ENCODE assay signal across 13 cellular contexts in genomic region chr5:52727001-52727400, GRCh38.
DNase-seq lines count a peak whose midpoint lies in the region; ATAC-seq and TF ChIP-seq lines count a peak whose summit lies in the region.
"Had no signal": no experiment of that assay in that cellular context is flagged by ENCODE, and none has a peak within 500 bp of the region (broad histone marks: within the 10 kb centered on the region; RNA-seq: fewer than 3 reads in every experiment).

No MANE protein-coding gene starts in this region.

- H4K20me1 ChIP-seq in smooth muscle cell (ENCODE audit: low read depth): no peaks in the 10 kb centered on the region

- H3K9me3 Mint-ChIP-seq in activated naive CD4-positive, alpha-beta T cell treated with anti-CD3 and anti-CD28 coated beads, Interleukin-2, amount 10 ng/mL, durations not matched to agents 7 days and 5 days: peaks cover 29% of the 10 kb centered on the region
- peaks cover 0 to 11% (median 7%) of the 10 kb centered on the region in 3 donors for H3K9me3 Mint-ChIP-seq in T-cell

- no peaks in the 10 kb centered on the region for H3K27me3 ChIP-seq in smooth muscle cell (ENCODE audit: low read depth)
- H3K27me3 ChIP-seq: neutrophil had no signal

- peak overlapping the region; percentile 85 for H3K27ac ChIP-seq in smooth muscle cell (ENCODE audit: low read depth)
- H3K27ac ChIP-seq: neutrophil had no signal

- peak overlapping the region; percentile 12 for H3K9ac ChIP-seq in smooth muscle cell (ENCODE audit: low read depth)

- peak overlapping the region; percentile 73 for H3K27ac Mint-ChIP-seq in activated naive CD4-positive, alpha-beta T cell treated with anti-CD3 and anti-CD28 coated beads, Interleukin-2, amount 10 ng/mL, durations not matched to agents 7 days and 5 days
- peak overlapping the region; percentile 89 to 96 for H3K27ac Mint-ChIP-seq in T-cell
- H3K27ac Mint-ChIP-seq: type B pancreatic cell had no signal

- no peak overlapping the region for H3K4me3 ChIP-seq in smooth muscle cell

- no peak overlapping the region for H3K4me3 Mint-ChIP-seq in activated naive CD4-positive, alpha-beta T cell treated with anti-CD3 and anti-CD28 coated beads, Interleukin-2, amount 10 ng/mL, durations not matched to agents 7 days and 5 days
- peak overlapping the region in 1 of 3 donors; percentile 44 for H3K4me3 Mint-ChIP-seq in T-cell
- H3K4me3 Mint-ChIP-seq: type B pancreatic cell had no signal

- no peak for TF ChIP-seq CTCF in smooth muscle cell (IDR thresholded peaks at IDR 0.05; ENCODE audit: borderline replicate concordance, insufficient read depth, poor library complexity, severe bottlenecking)

- no peaks in the 10 kb centered on the region for H3K79me2 ChIP-seq in smooth muscle cell (ENCODE audit: low read depth)

- POLR2A ChIA-PET in T-cell (lab: Charles Lee): interaction anchor here (0.6 to 1.6 kb wide), 3 partner anchors 69 to 904 kb away, joined by 3 to 5 read pairs (median 4); no protein-coding TSS in a partner anchor

- ATAC-seq in T-cell (replicated peaks in 1 of 4): no peak
- no peak for ATAC-seq in HG03025 (IDR thresholded peaks at IDR 0.05; ENCODE audit: low FRiP score, unreplicated experiment)
- ATAC-seq in GM19455 (IDR thresholded peaks at IDR 0.05; ENCODE audit: unreplicated experiment): no peak

- no peak for DNase-seq in activated naive CD4-positive, alpha-beta T cell treated with anti-CD3 and anti-CD28 coated beads, Interleukin-2, amount 10 ng/mL, durations not matched to agents 7 days and 5 days
- no peak for DNase-seq in activated naive CD4-positive, alpha-beta T cell treated with anti-CD3 and anti-CD28 coated beads, Interleukin-2, amount 50 U/mL, for 16 hours
- DNase-seq in T-cell (no peak), fibroblast of peridontal ligament (ENCODE audit: extremely low read depth) (peak; percentile 7), smooth muscle cell (lab: John Stamatoyannopoulos, UW; ENCODE audit: unreplicated experiment) (no peak)
- DNase-seq in stimulated activated CD4-positive, alpha-beta T cell treated with anti-CD3 and anti-CD28 coated beads, Interleukin-4, amount 100 ng/mL, for 1 hour: no peak
- DNase-seq: NCI-H1417 treated with DMSO at 0.1 percent for 48 hours, NCI-H524, RPMI8226 had no signal

- H3K36me3 ChIP-seq in smooth muscle cell (ENCODE audit: low read depth): no peaks in the 10 kb centered on the region
- H3K36me3 ChIP-seq: neutrophil had no signal

- no peaks in the 10 kb centered on the region for H3K27me3 Mint-ChIP-seq in activated naive CD4-positive, alpha-beta T cell treated with anti-CD3 and anti-CD28 coated beads, Interleukin-2, amount 10 ng/mL, durations not matched to agents 7 days and 5 days
- no peaks in the 10 kb centered on the region for H3K27me3 Mint-ChIP-seq in T-cell
- H3K27me3 Mint-ChIP-seq: type B pancreatic cell had no signal

- H3K4me1 Mint-ChIP-seq in activated naive CD4-positive, alpha-beta T cell treated with anti-CD3 and anti-CD28 coated beads, Interleukin-2, amount 10 ng/mL, durations not matched to agents 7 days and 5 days: peaks cover 69% of the 10 kb centered on the region
- H3K4me1 Mint-ChIP-seq in T-cell: peaks cover 67 to 75% (median 71%) of the 10 kb centered on the region in 3 donors

- peaks cover 28% of the 10 kb centered on the region for H3K36me3 Mint-ChIP-seq in activated naive CD4-positive, alpha-beta T cell treated with anti-CD3 and anti-CD28 coated beads, Interleukin-2, amount 10 ng/mL, durations not matched to agents 7 days and 5 days
- no peaks in the 10 kb centered on the region for H3K36me3 Mint-ChIP-seq in T-cell
- H3K36me3 Mint-ChIP-seq: type B pancreatic cell had no signal

- H3K4me2 ChIP-seq in smooth muscle cell: peak overlapping the region; percentile 69

- peaks cover 16% of the 10 kb centered on the region for H3F3A ChIP-seq in smooth muscle cell (ENCODE audit: low read depth)

- H3K9me3 ChIP-seq in smooth muscle cell (replicated peaks; ENCODE audit: low read depth): no peaks in the 10 kb centered on the region
- H3K9me3 ChIP-seq: neutrophil had no signal

- no peak overlapping the region for H2AFZ ChIP-seq in smooth muscle cell (ENCODE audit: low read depth)

- CTCF ChIA-PET in activated naive CD4-positive, alpha-beta T cell treated with anti-CD3 and anti-CD28 coated beads, Interleukin-2, amount 10 ng/mL, durations not matched to agents 7 days and 5 days (lab: Charles Lee): interaction anchor here (1.3 to 2.2 kb wide), 3 partner anchors 11 to 63 kb away, joined by 4 to 5 read pairs (median 5); no protein-coding TSS in a partner anchor
- CTCF ChIA-PET in T-cell (lab: Charles Lee): interaction anchor here (0.5 to 1.0 kb wide), 5 partner anchors 14 to 1277 kb away, joined by 3 read pairs; no protein-coding TSS in a partner anchor

- H3K4me1 ChIP-seq in smooth muscle cell (ENCODE audit: low read depth): peaks cover 15% of the 10 kb centered on the region
